In genomic region chr4:109302366-109303140, GRCh38 we compare ENCODE assay signal across 1 cellular context.
TF ChIP-seq lines count a peak whose summit lies in the region.

Gene COL25A1, minus strand, starts transcription at chr4:109302658.

TF ChIP-seq in HEK293, 187 proteins besides CTCF, POLR2A, EP300 and RAD21 (continued from another document and continues in another):
- TF ChIP-seq PRDM10 (tag by site-specific recombination; IDR thresholded peaks at IDR 0.05) (peak; percentile 29), ZNF114 (tag by site-specific recombination; IDR thresholded peaks at IDR 0.05) (no peak), ZSCAN5A (tag by site-specific recombination; IDR thresholded peaks at IDR 0.05) (no peak), ZNF311 (tag by site-specific recombination; IDR thresholded peaks at IDR 0.05; ENCODE audit: borderline replicate concordance) (no peak), YY1 (tag by site-specific recombination; IDR thresholded peaks at IDR 0.05) (no peak), WT1 (tag by site-specific recombination; IDR thresholded peaks at IDR 0.05) (no peak), SCRT2 (tag by site-specific recombination; IDR thresholded peaks at IDR 0.05) (peak; percentile 99), ZNF423 (tag by site-specific recombination; IDR thresholded peaks at IDR 0.05) (peak; percentile 99), ZNF664 (tag by site-specific recombination; IDR thresholded peaks at IDR 0.05) (no peak), GFI1B (tag by site-specific recombination; IDR thresholded peaks at IDR 0.05) (no peak), MZF1 (tag by site-specific recombination; IDR thresholded peaks at IDR 0.05; ENCODE audit: borderline replicate concordance) (no peak), ZNF24 (tag by site-specific recombination; IDR thresholded peaks at IDR 0.05) (no peak), ZNF16 (tag by site-specific recombination; IDR thresholded peaks at IDR 0.05; ENCODE audit: low read depth) (no peak), INSM2 (tag by site-specific recombination; IDR thresholded peaks at IDR 0.05) (no peak), ZNF2 (tag by site-specific recombination; IDR thresholded peaks at IDR 0.05) (peak; percentile 38), ZFP3 (tag by site-specific recombination; IDR thresholded peaks at IDR 0.05; ENCODE audit: low read depth) (no peak), BCL11A (tag by site-specific recombination; IDR thresholded peaks at IDR 0.05; ENCODE audit: low read depth) (0 out of 2 replicates have a peak, but pooled peaks have one; percentile 13), KLF17 (tag by site-specific recombination; IDR thresholded peaks at IDR 0.05) (peak; percentile 33; the same call in 1 of the 2 replicates), ZNF629 (tag by site-specific recombination; IDR thresholded peaks at IDR 0.05) (no peak), ZNF148 (tag by site-specific recombination; IDR thresholded peaks at IDR 0.05; ENCODE audit: borderline replicate concordance) (no peak), ZNF394 (tag by site-specific recombination; IDR thresholded peaks at IDR 0.05; ENCODE audit: borderline replicate concordance) (peak; percentile 90), SP2 (tag by site-specific recombination; IDR thresholded peaks at IDR 0.05) (peak; percentile 69), ZNF404 (tag by site-specific recombination; IDR thresholded peaks at IDR 0.05) (no peak), PATZ1 (tag by site-specific recombination; IDR thresholded peaks at IDR 0.05) (peak; percentile 62; the same call in 1 of the 2 replicates), KLF9 (tag by site-specific recombination; IDR thresholded peaks at IDR 0.05; ENCODE audit: low read depth) (no peak), ZNF791 (tag by site-specific recombination; IDR thresholded peaks at IDR 0.05) (no peak), ZIC2 (tag by site-specific recombination; IDR thresholded peaks at IDR 0.05) (peak; percentile 50; the same call in 1 of the 2 replicates), ZNF76 (tag by site-specific recombination; IDR thresholded peaks at IDR 0.05; ENCODE audit: borderline replicate concordance, low read depth) (peak; percentile 21; the same call in 1 of the 2 replicates), ZNF19 (tag by site-specific recombination; IDR thresholded peaks at IDR 0.05; ENCODE audit: low read depth) (no peak), SCRT1 (tag by site-specific recombination; IDR thresholded peaks at IDR 0.05; ENCODE audit: borderline replicate concordance) (peak; percentile 82), HIC1 (tag by site-specific recombination; IDR thresholded peaks at IDR 0.05) (no peak; the same call in 1 of the 2 replicates), PBX3 (CRISPR knock-in tag; IDR thresholded peaks at IDR 0.05) (no peak), ZBTB21 (tag by site-specific recombination; IDR thresholded peaks at IDR 0.05) (no peak), ZNF501 (tag by site-specific recombination; IDR thresholded peaks at IDR 0.05) (0 out of 2 replicates have a peak, but pooled peaks have one; percentile 35), ZNF341 (tag by site-specific recombination; IDR thresholded peaks at IDR 0.05; ENCODE audit: low read depth) (peak; percentile 89), PRDM2 (tag by site-specific recombination; IDR thresholded peaks at IDR 0.05; ENCODE audit: borderline replicate concordance) (no peak), ZNF658 (tag by site-specific recombination; IDR thresholded peaks at IDR 0.05) (no peak)
